19 cellular contexts compared by ENCODE assay signal in genomic region chr15:32784571-32784970, GRCh38.
"Had no signal": no experiment of that assay in that cellular context is flagged by ENCODE, and none has a peak within 500 bp of the region (broad histone marks: within the 10 kb centered on the region; RNA-seq: fewer than 3 reads in every experiment).

No MANE protein-coding gene starts in this region.

- H3K4me1 ChIP-seq: adrenal gland, heart left ventricle, testis, vagina had no signal

- H3K4me2 ChIP-seq: smooth muscle cell had no signal

- H3K9me3 ChIP-seq: adrenal gland, testis, vagina had no signal

- H3K27me3 ChIP-seq: adrenal gland, heart left ventricle, testis, vagina had no signal

- ATAC-seq: esophagus mucosa; heart left ventricle; left cardiac atrium; sciatic nerve; stimulated activated naive B cell treated with anti-CD40 and anti-IgM and Interleukin-4, amounts not matched to agents 10 μg/mL and 1 μg/mL and 100 μg/mL, for 72 hours; WTC11 had no signal

- H3K4me3 ChIP-seq: adrenal gland, heart left ventricle, smooth muscle cell, testis, vagina had no signal

- DNase-seq: activated gamma-delta T cell treated with Interleukin-2 at 50 U/mL for 16 hours; activated T-cell treated with anti-CD3 and anti-CD28 coated beads, Interleukin-2, amount 50 U/mL, for 1 hour; adrenal gland; effector memory CD4-positive, alpha-beta T cell; heart left ventricle; islet precursor cell; left cardiac atrium; nephron progenitor cell; stimulated activated CD4-positive, alpha-beta T cell treated with anti-CD3 and anti-CD28 coated beads, Interleukin-15, amount 100 ng/mL, for 24 hours; stimulated activated CD8-positive, alpha-beta memory T cell treated with anti-CD3 and anti-CD28 coated beads, Interleukin-4, amount 100 ng/mL, for 48 hours; stimulated activated naive B cell treated with anti-CD40 and anti-IgM and Interleukin-4, amounts not matched to agents 10 μg/mL and 1 μg/mL and 100 μg/mL, for 72 hours; T-helper 9 cell; testis; trophoblast cell had no signal

- H3K36me3 ChIP-seq: adrenal gland, heart left ventricle, vagina had no signal

- H3K27ac ChIP-seq: adrenal gland, heart left ventricle, testis, vagina had no signal
